Comparison of ENCODE assay signal across 28 cellular contexts in genomic region chr6:64831680-64832079, GRCh38.
DNase-seq lines count a peak whose midpoint lies in the region; ATAC-seq and TF ChIP-seq lines count a peak whose summit lies in the region.
"Had no signal": no experiment of that assay in that cellular context is flagged by ENCODE, and none has a peak within 500 bp of the region (broad histone marks: within the 10 kb centered on the region; RNA-seq: fewer than 3 reads in every experiment).

No MANE protein-coding gene starts in this region.

- CTCF ChIA-PET in RWPE1 (lab: Yijun Ruan, JAX), result no interaction called here

- TF ChIP-seq POLR2A in heart left ventricle (IDR thresholded peaks at IDR 0.05), result no peak

- intact Hi-C loops in heart left ventricle (cut with DNase I), result no loop called here

- DNase-seq in M059J (ENCODE audit: low read depth) (peak; percentile 16), RWPE1 (ENCODE audit: low spot score) (peak; percentile 4), foreskin keratinocyte (peak; percentile 14 to 35), renal cortical epithelial cell (ENCODE audit: low read depth) (peak; percentile 15), heart left ventricle (no peak), AG08395 (ENCODE audit: low spot score) (no peak)
- DNase-seq: C1 segment of cervical spinal cord; CD8-positive, alpha-beta memory T cell; DMS 273 treated with DMSO at 0.1 percent for 48 hours; DMS79; EL; GDM1; Kasumi-1; MG63; NCI-H1105 treated with DMSO at 0.1 percent for 48 hours; NCI-H146; NCI-H1930; NCI-H2107; NCI-H446 treated with DMSO at 0.1 percent for 48 hours; NCI-H526; NCI-H82; PC-9; SHP77 treated with DMSO at 0.1 percent for 48 hours had no signal

- H3K4me1 ChIP-seq in foreskin keratinocyte (no peaks in the 10 kb centered on the region), heart left ventricle (no peaks in the 10 kb centered on the region)
- H3K4me1 ChIP-seq: A549 had no signal

- H3K27me3 ChIP-seq in foreskin keratinocyte (no peaks in the 10 kb centered on the region), heart left ventricle (no peaks in the 10 kb centered on the region)
- H3K27me3 ChIP-seq: MG63 had no signal

- no peak overlapping the region for H3K4me3 ChIP-seq in heart left ventricle
- H3K4me3 ChIP-seq: A549, GM12878, K562, MG63, PC-9 had no signal

- H3K9me3 ChIP-seq in heart left ventricle, result no peaks in the 10 kb centered on the region
- H3K9me3 ChIP-seq: A549, MG63 had no signal

- POLR2A ChIA-PET in RWPE1 (lab: Yijun Ruan, JAX; ENCODE audit: low non-redundant PET), result no interaction called here

- WGBS in heart left ventricle, 4 donors, result 73 to 87% (median 81%) methylated on average over 2 of the region's 2 CpGs

- TF ChIP-seq CTCF in RWPE1 (conservative IDR thresholded peaks at IDR 0.05; ENCODE audit: low read depth), result no peak
- TF ChIP-seq CTCF in foreskin keratinocyte (conservative IDR thresholded peaks at IDR 0.05), result no peak
- TF ChIP-seq CTCF in heart left ventricle (IDR thresholded peaks at IDR 0.05), result no peak

- H3K36me3 ChIP-seq in heart left ventricle, result no peaks in the 10 kb centered on the region
- H3K36me3 ChIP-seq: MG63 had no signal

- ATAC-seq in foreskin keratinocyte (peak; percentile 61), GM21447 (IDR thresholded peaks at IDR 0.05; ENCODE audit: unreplicated experiment) (no peak), heart left ventricle (no peak)
- ATAC-seq: A549, GM12878, K562 had no signal

- no peak overlapping the region for H3K27ac ChIP-seq in RWPE1
- no peak overlapping the region for H3K27ac ChIP-seq in foreskin keratinocyte
- no peak overlapping the region for H3K27ac ChIP-seq in heart left ventricle
- H3K27ac ChIP-seq: A549, HL-60, PC-9 had no signal

Comparison
In these comparisons a context has a peak if more than half of its experiments do, and no peak if none do; other contexts are left out.
1. DNase-seq: peak in M059J (single experiment), RWPE1 (single experiment), foreskin keratinocyte (2 of 2) and renal cortical epithelial cell (single experiment); none in heart left ventricle (0 of 5) and AG08395 (single experiment).